Comparison of ENCODE assay signal across 7 cellular contexts in genomic region chr16:70060455-70061120, GRCh38. TPM values are rescaled to one million over a fixed set of nuclear protein-coding genes. Genes with fewer than 3 reads are reported as not detected.
DNase-seq lines count a peak whose midpoint lies in the region; ATAC-seq, FAIRE-seq and TF ChIP-seq lines count a peak whose summit lies in the region.
"Not testable (repeated sequence)": the region's sequence is repeated elsewhere in the genome, so short reads cannot be mapped to it uniquely, and the experiment has no call there.

No MANE protein-coding gene starts in this region.

- H3K36me3 ChIP-seq in Peyer's patch; colonic mucosa; HepG2 (replicated peaks in 1 of 2; ENCODE audit: control insufficient read depth in 1 of 2, insufficient read depth in 2 of 2, low read length in 2 of 2); pancreas: not testable (repeated sequence)

- not testable (repeated sequence) for ATAC-seq in A549
- ATAC-seq in HepG2 (peak; percentile 71), pancreas (peak in 3 of 4 donors; percentile 13 to 22 (median 21))

- not testable (repeated sequence) for H3K9me3 Mint-ChIP-seq in type B pancreatic cell

- H3K27ac Mint-ChIP-seq in type B pancreatic cell = peak overlapping the region; percentile 37

- BruUV-seq in HepG2 (replicated peaks; lab: Mats Ljungman, UMichigan) = not testable (repeated sequence)

- CTCF ChIA-PET in A549 (lab: Yijun Ruan, JAX); HepG2 (lab: Yijun Ruan, JAX; ENCODE audit: low intra/inter-chr PET ratio, low total read pairs): not testable (repeated sequence)

- not testable (repeated sequence) for TF ChIP-seq CTCF in A549 (IDR thresholded peaks at IDR 0.05); Peyer's patch (IDR thresholded peaks at IDR 0.05); colonic mucosa (IDR thresholded peaks at IDR 0.05); HepG2 (CRISPR knock-in tag; IDR thresholded peaks at IDR 0.05); pancreas (IDR thresholded peaks at IDR 0.05); type B pancreatic cell (conservative IDR thresholded peaks at IDR 0.05)

- peaks cover 54% of the 10 kb centered on the region for H3K79me2 ChIP-seq in HepG2 (ENCODE audit: insufficient read depth, low read length)

- H3K4me2 ChIP-seq in A549 = peak overlapping the region; percentile 47; the same call in 2 of the 3 replicates
- peak overlapping the region; percentile 72 for H3K4me2 ChIP-seq in HepG2 (ENCODE audit: low read depth, low read length)

- H3K27ac ChIP-seq in A549 = not testable (repeated sequence)
- peak overlapping the region in 3 of 4 donors; percentile 17 to 73 (median 66) for H3K27ac ChIP-seq in Peyer's patch
- H3K27ac ChIP-seq in colonic mucosa = peak overlapping the region; percentile 76
- H3K27ac ChIP-seq in HepG2 (ENCODE audit: extremely low read length, insufficient read depth, low read length) = peak overlapping the region; percentile 63
- peak overlapping the region in 2 of 4 donors; percentile 2 to 7 for H3K27ac ChIP-seq in pancreas

- in situ Hi-C loops in HepG2 (cut with HindIII; ENCODE audit: extremely low pct_ligation_motif_present, low pct_unique_long_range_greater_than_20kb) = not testable (repeated sequence)

- H3K27me3 ChIP-seq in Peyer's patch; colonic mucosa; HepG2 (ENCODE audit: control insufficient read depth in 1 of 2, insufficient read depth in 2 of 2, low read length in 2 of 2); pancreas: not testable (repeated sequence)

- 71% methylated on average over 10 of the region's 10 CpGs for WGBS in A549 (ENCODE audit: missing lambda C conversion rate)
- WGBS in HepG2 (ENCODE audit: low lambda C conversion rate) = 17% methylated on average over 10 of the region's 10 CpGs
- WGBS in pancreas, 2 donors = 47 to 48% methylated on average over 10 of the region's 10 CpGs

- H3K4me1 Mint-ChIP-seq in type B pancreatic cell (ENCODE audit: unreplicated experiment) = peaks cover 17% of the 10 kb centered on the region

- not testable (repeated sequence) for H2AFZ ChIP-seq in HepG2 (ENCODE audit: low read length)

- not testable (repeated sequence) for H3K9ac ChIP-seq in colonic mucosa (ENCODE audit: low read depth in 2 of 2, low read length in 2 of 2); HepG2 (ENCODE audit: insufficient read depth, low read depth, low read length)

- TF ChIP-seq EP300 in A549 (IDR thresholded peaks at IDR 0.05); HepG2 (IDR thresholded peaks at IDR 0.05; ENCODE audit: low read depth in 2 of 2, low read length in 2 of 2); HepG2 (CRISPR knock-in tag; IDR thresholded peaks at IDR 0.05; ENCODE audit: borderline replicate concordance): not testable (repeated sequence)

- POLR2A ChIA-PET in A549 (lab: Yijun Ruan, JAX) = not testable (repeated sequence)
- POLR2A ChIA-PET in HepG2 (lab: Yijun Ruan, JAX) = interaction anchor here (1.4 kb wide), 1 partner anchor 286 kb away, joined by 3 read pairs; the partner anchor contains the start of gene DDX19A

- not testable (repeated sequence) for H3K36me3 Mint-ChIP-seq in type B pancreatic cell

- not testable (repeated sequence) for H3K27me3 Mint-ChIP-seq in type B pancreatic cell

- H3K4me3 ChIP-seq in A549, colonic mucosa, pancreas: not testable (repeated sequence)
- peak overlapping the region in 2 of 4 donors; percentile 17 to 25 for H3K4me3 ChIP-seq in Peyer's patch
- H3K4me3 ChIP-seq in HepG2 (replicated peaks in 1 of 3; ENCODE audit: insufficient read depth in 1 of 3, low read depth in 2 of 3, low read length in 3 of 3) = peak overlapping the region; percentile 33 to 49 (median 46); a peak in 5 of 6 replicates

- not testable (repeated sequence) for TF ChIP-seq POLR2A in A549 (IDR thresholded peaks at IDR 0.05; ENCODE audit: low read length); Peyer's patch (IDR thresholded peaks at IDR 0.05); HepG2 (IDR thresholded peaks at IDR 0.05; ENCODE audit: insufficient read depth in 1 of 2, low read depth in 2 of 2, low read length in 2 of 2)

- H3K4me1 ChIP-seq in A549 (peaks cover 17% of the 10 kb centered on the region), Peyer's patch (peaks cover 0 to 29% (median 0%) of the 10 kb centered on the region in 4 donors), HepG2 (ENCODE audit: insufficient read depth, low read length) (peaks cover 69% of the 10 kb centered on the region), pancreas (peaks cover 7 to 35% (median 11%) of the 10 kb centered on the region in 3 donors)
- not testable (repeated sequence) for H3K4me1 ChIP-seq in colonic mucosa

- intact Hi-C loops in colonic mucosa (cut with DNase I); pancreas (cut with DNase I): not testable (repeated sequence)
- intact Hi-C loops in HepG2 (cut with micrococcal nuclease; ENCODE audit: unreplicated experiment) = loop anchor here (10.0 kb wide), 1 partner anchor 94 kb away; no protein-coding TSS in a partner anchor

- not testable (repeated sequence) for DNase-seq in A549 (ENCODE audit: low read depth in 1 of 2, low spot score in 1 of 2); pancreas; type B pancreatic cell (ENCODE audit: extremely low spot score, unreplicated experiment)
- DNase-seq in DMS53 (lab: John Stamatoyannopoulos, UW) (peak; percentile 15), Peyer's patch (peak in 2 of 3 donors; percentile 63 to 66), colonic mucosa (peak; percentile 38), HepG2 (ENCODE audit: low spot score) (peak; percentile 44)

- H3K4me3 Mint-ChIP-seq in type B pancreatic cell = peak overlapping the region; percentile 18

- FAIRE-seq in A549 (lab: Jason Lieb, UNC); HepG2 (lab: Jason Lieb, UNC); pancreas (lab: Jason Lieb, UNC): not testable (repeated sequence)

- TF ChIP-seq RAD21 in A549 (conservative IDR thresholded peaks at IDR 0.05 in 1 of 2, IDR thresholded peaks at IDR 0.05 in 1 of 2); HepG2 (CRISPR knock-in tag; IDR thresholded peaks at IDR 0.05): not testable (repeated sequence)

- H4K20me1 ChIP-seq in HepG2 (ENCODE audit: insufficient read depth, low read length) = not testable (repeated sequence)

- not testable (repeated sequence) for H3K9me3 ChIP-seq in A549; Peyer's patch; colonic mucosa; HepG2 (ENCODE audit: low read length); pancreas

TF ChIP-seq in HepG2, 621 proteins besides CTCF, POLR2A, EP300 and RAD21 (continues in another document):
- peak; percentile 82 for TF ChIP-seq HOXD1 (CRISPR knock-in tag; IDR thresholded peaks at IDR 0.05)

RNA-seq across cellular contexts. Expression of gene PDPR, which starts 53.5 kb away (rescaled TPM):
- polyA plus RNA-seq in A549 (2011; rRNA removed) (25.6 and 30.6 TPM in 2 replicates), A549 (2017; fragmentation: RNase III; extraction: RNeasy Plus Mini Kit Qiagen cat#74134 plus additional on column Dnase treatment) (13.1 to 13.7 TPM (median 13.4 TPM) in 3 replicates), HepG2 (2011; rRNA removed) (29.9 and 30.6 TPM in 2 replicates), pancreas (10 to 100 TPM in 1 of 2 donors, 1 to 10 TPM in 1; 6.8 to 11.1 TPM)
- 9.1 and 11.3 TPM in 2 replicates for polyA plus RNA-seq in A549 (2012; cell fraction: cytosol; rRNA removed)
- polyA plus RNA-seq in A549 (2012; cell fraction: nucleus; rRNA removed) = 30.5 and 35.8 TPM in 2 replicates
- polyA minus RNA-seq in A549 (2011; rRNA and poly(A)+ RNA removed) = 48.7 and 54.8 TPM in 2 replicates
- total RNA-seq in Peyer's patch (10 to 100 TPM; 30.5 to 55.8 (median 35.9) TPM), colonic mucosa (10 to 100 TPM; 13.7 to 18.9 TPM), HepG2 (2016; rRNA removed; fragmentation: Illumina TruSeq; extraction: Trizol) (7.2 and 19.5 TPM in 2 replicates), pancreas (10 to 100 TPM in 3 of 6 donors, 1 to 10 TPM in 3; 9.1 to 15.2 (median 11.3) TPM), type B pancreatic cell (ENCODE audit: low replicate concordance) (15.3 and 29.9 TPM in 2 replicates)
- 4.1 and 4.7 TPM in 2 replicates for total RNA-seq in HepG2 (2016; cell fraction: cytosol; rRNA removed; fragmentation: Illumina TruSeq; extraction: Trizol; ENCODE audit: low read depth)
- 6.8 and 18.8 TPM in 2 replicates for total RNA-seq in HepG2 (2016; cell fraction: insoluble cytoplasmic fraction; rRNA removed; fragmentation: Illumina TruSeq; extraction: Trizol)
- total RNA-seq in HepG2 (2016; cell fraction: membrane; rRNA removed; fragmentation: Illumina TruSeq; extraction: Trizol) = 3.9 TPM in 2 replicates
- total RNA-seq in HepG2 (2016; cell fraction: nucleus; rRNA removed; fragmentation: Illumina TruSeq; extraction: Trizol) = 25.7 and 29.8 TPM in 2 replicates
- 18.1 and 18.9 TPM in 2 replicates for polyA plus RNA-seq in HepG2 (2011; cell fraction: cytosol; rRNA removed)
- 46.6 and 49.7 TPM in 2 replicates for polyA plus RNA-seq in HepG2 (2011; cell fraction: nucleus; rRNA removed)
- polyA plus RNA-seq in HepG2 (2012) = 17.6 and 18.4 TPM in 2 replicates
- 0.85 and 0.92 TPM in 2 replicates for polyA plus RNA-seq in HepG2 (2016; cell fraction: cytosol; fragmentation: Illumina TruSeq; extraction: Trizol; ENCODE audit: low read depth)
- polyA plus RNA-seq in HepG2 (2016; cell fraction: insoluble cytoplasmic fraction; fragmentation: Illumina TruSeq; extraction: Trizol; ENCODE audit: low read depth) = 5.4 and 6.4 TPM in 2 replicates
- polyA plus RNA-seq in HepG2 (2016; cell fraction: membrane; fragmentation: Illumina TruSeq; extraction: Trizol; ENCODE audit: low read depth) = 1.9 TPM in 2 replicates
- 41.4 and 43.2 TPM in 2 replicates for polyA plus RNA-seq in HepG2 (2016; cell fraction: nucleus; fragmentation: Illumina TruSeq; extraction: Trizol; ENCODE audit: insufficient read depth, low read depth)
- polyA minus RNA-seq in HepG2 (2011; rRNA and poly(A)+ RNA removed; ENCODE audit: low replicate concordance) = 61.1 and 96.4 TPM in 2 replicates
- 25.1 and 32.3 TPM in 2 replicates for polyA minus RNA-seq in HepG2 (2011; cell fraction: cytosol; rRNA and poly(A)+ RNA removed)
- polyA minus RNA-seq in HepG2 (2011; cell fraction: nucleus; rRNA and poly(A)+ RNA removed) = 50.5 and 53.6 TPM in 2 replicates
